In the genomic region with DNA sequence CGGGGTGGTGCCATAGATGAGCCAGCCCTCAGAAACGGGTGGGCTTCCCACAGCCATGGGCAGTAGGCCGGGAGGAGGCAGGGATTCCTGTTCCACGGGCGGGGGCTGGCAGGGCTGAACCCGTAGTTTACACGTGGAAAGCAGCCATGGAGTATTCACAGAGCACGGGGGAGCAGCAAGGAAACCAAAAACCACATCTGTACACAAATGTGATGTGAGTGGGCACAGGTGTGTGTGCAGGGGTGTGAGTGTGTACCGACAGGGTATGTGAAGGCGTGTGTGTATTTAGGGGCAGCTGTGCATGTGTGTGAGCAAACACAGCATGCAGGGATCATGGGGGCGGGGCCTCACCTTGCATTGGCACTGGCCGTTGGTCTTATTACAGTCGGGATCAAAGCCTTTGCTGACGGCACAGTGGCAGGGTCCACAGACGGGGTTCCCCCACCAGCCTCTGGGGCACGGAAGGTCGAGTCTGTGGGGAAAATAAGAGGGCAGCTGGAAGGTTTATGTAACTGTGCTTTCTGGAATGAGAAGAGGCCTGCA, we compare ENCODE assay signal across 20 cellular contexts.
"Had no signal": no experiment of that assay in that cellular context is flagged by ENCODE, and none has a peak within 500 bp of the region (broad histone marks: within the 10 kb centered on the region; RNA-seq: fewer than 3 reads in every experiment).

No MANE protein-coding gene starts in this region.

- H3K27me3 ChIP-seq: adrenal gland, dorsolateral prefrontal cortex, pancreas, stomach had no signal

- DNase-seq: activated CD4-positive, alpha-beta T cell treated with anti-CD3 and anti-CD28 coated beads, Interleukin-2, amount 10 ng/mL, durations not matched to agents 7 days and 5 days; activated CD8-positive, alpha-beta memory T cell treated with anti-CD3 and anti-CD28 coated beads, Interleukin-2, amount 50 U/mL, for 48 hours; activated CD8-positive, alpha-beta T cell treated with anti-CD3 and anti-CD28 coated beads, Interleukin-2, amount 10 ng/mL, durations not matched to agents 7 days and 5 days; activated effector memory CD4-positive, alpha-beta T cell treated with anti-CD3 and anti-CD28 coated beads, Interleukin-2, amount 50 U/mL, for 16 hours; adrenal gland; dorsolateral prefrontal cortex; foreskin melanocyte; glutamatergic neuron; hippocampal formation; islet precursor cell; stimulated activated CD4-positive, alpha-beta T cell treated with anti-CD3 and anti-CD28 coated beads, Interleukin-4, amount 100 ng/mL, for 1 hour; stomach; T-helper 1 cell; T1000; trophoblast cell had no signal

- H3K4me3 Mint-ChIP-seq: activated CD4-positive, alpha-beta T cell treated with anti-CD3 and anti-CD28 coated beads, Interleukin-2, amount 10 ng/mL, durations not matched to agents 7 days and 5 days; activated CD8-positive, alpha-beta T cell treated with anti-CD3 and anti-CD28 coated beads, Interleukin-2, amount 10 ng/mL, durations not matched to agents 7 days and 5 days had no signal

- H3K36me3 ChIP-seq: adrenal gland, pancreas had no signal

- H3K9me3 Mint-ChIP-seq: activated CD4-positive, alpha-beta T cell treated with anti-CD3 and anti-CD28 coated beads, Interleukin-2, amount 10 ng/mL, durations not matched to agents 7 days and 5 days; activated naive CD4-positive, alpha-beta T cell treated with anti-CD3 and anti-CD28 coated beads, Interleukin-2, amount 50 U/mL, for 72 hours had no signal

- H3K4me2 ChIP-seq: smooth muscle cell had no signal

- H3K9me3 ChIP-seq: adrenal gland, pancreas, stomach had no signal

- ATAC-seq: activated CD8-positive, alpha-beta T cell treated with anti-CD3 and anti-CD28 coated beads, Interleukin-2, amount 10 ng/mL, durations not matched to agents 7 days and 5 days; activated naive CD4-positive, alpha-beta T cell treated with anti-CD3 and anti-CD28 coated beads, Interleukin-2, amount 50 U/mL, for 72 hours; left lobe of liver; pancreas; sciatic nerve had no signal

- H3K27ac Mint-ChIP-seq: activated CD4-positive, alpha-beta T cell treated with anti-CD3 and anti-CD28 coated beads, Interleukin-2, amount 10 ng/mL, durations not matched to agents 7 days and 5 days; activated CD8-positive, alpha-beta T cell treated with anti-CD3 and anti-CD28 coated beads, Interleukin-2, amount 10 ng/mL, durations not matched to agents 7 days and 5 days; activated naive CD4-positive, alpha-beta T cell treated with anti-CD3 and anti-CD28 coated beads, Interleukin-2, amount 50 U/mL, for 72 hours had no signal

- H3K27ac ChIP-seq: adrenal gland, dorsolateral prefrontal cortex, pancreas, stomach had no signal

- H3K4me1 ChIP-seq: adrenal gland had no signal

- H3K27me3 Mint-ChIP-seq: activated CD4-positive, alpha-beta T cell treated with anti-CD3 and anti-CD28 coated beads, Interleukin-2, amount 10 ng/mL, durations not matched to agents 7 days and 5 days had no signal

- H3K36me3 Mint-ChIP-seq: activated naive CD4-positive, alpha-beta T cell treated with anti-CD3 and anti-CD28 coated beads, Interleukin-2, amount 50 U/mL, for 72 hours had no signal

- H3K4me3 ChIP-seq: adrenal gland, dorsolateral prefrontal cortex, pancreas, smooth muscle cell, stomach had no signal
